In genomic region chr17:27456681-27457404, GRCh38 we compare ENCODE assay signal across 8 cellular contexts. TPM values are rescaled to one million over a fixed set of nuclear protein-coding genes. Genes with fewer than 3 reads are reported as not detected.
DNase-seq lines count a peak whose midpoint lies in the region; ATAC-seq, FAIRE-seq and TF ChIP-seq lines count a peak whose summit lies in the region.

No MANE protein-coding gene starts in this region.

- H3K4me1 ChIP-seq in ES-I3 (ENCODE audit: insufficient read depth, low read length) (peaks cover 18% of the 10 kb centered on the region; the same call in 1 of the 2 replicates), upper lobe of right lung (peaks cover 33% of the 10 kb centered on the region)

- no peak for FAIRE-seq in bronchial epithelial cell (lab: Jason Lieb, UNC)

- H3K27me3 ChIP-seq in bronchial epithelial cell (ENCODE audit: control insufficient read depth, insufficient read depth, low read length) (peaks cover 4% of the 10 kb centered on the region), upper lobe of right lung (no peaks in the 10 kb centered on the region)

- peak overlapping the region; percentile 65 for H3K27ac ChIP-seq in upper lobe of right lung

- H3K36me3 ChIP-seq in ES-I3 (ENCODE audit: insufficient read depth, low read length) = no peaks in the 10 kb centered on the region
- no peaks in the 10 kb centered on the region for H3K36me3 ChIP-seq in bronchial epithelial cell (ENCODE audit: control insufficient read depth, insufficient read depth, low read length)
- H3K36me3 ChIP-seq in upper lobe of right lung = no peaks in the 10 kb centered on the region

- DNase-seq in LNCaP clone FGC (ENCODE audit: low read depth) (no peak), bronchial epithelial cell (ENCODE audit: low read depth) (no peak), medulla oblongata (ENCODE audit: extremely low spot score) (peak; percentile 39), upper lobe of right lung (peak; percentile 68), DMS114 treated with DMSO at 0.1 percent for 48 hours (lab: John Stamatoyannopoulos, UW; ENCODE audit: unreplicated experiment) (no peak)

- TF ChIP-seq CTCF in LNCaP clone FGC (IDR thresholded peaks at IDR 0.05; ENCODE audit: control insufficient read depth, extremely low read depth, insufficient read depth) = no peak
- TF ChIP-seq CTCF in bronchial epithelial cell (IDR thresholded peaks at IDR 0.05; ENCODE audit: insufficient read depth, low read length, severe bottlenecking) = no peak
- no peak for TF ChIP-seq CTCF in upper lobe of right lung (IDR thresholded peaks at IDR 0.05)

- peak overlapping the region; percentile 88 for H3K9ac ChIP-seq in ES-I3 (ENCODE audit: low read depth, low read length)

- H3K9me3 ChIP-seq in ES-I3 (ENCODE audit: control insufficient read depth, insufficient read depth, low read length) = no peaks in the 10 kb centered on the region
- no peaks in the 10 kb centered on the region for H3K9me3 ChIP-seq in upper lobe of right lung

- ATAC-seq in upper lobe of right lung (no peak), HG03108 (IDR thresholded peaks at IDR 0.05; ENCODE audit: unreplicated experiment) (no peak), GM21737 (IDR thresholded peaks at IDR 0.05; ENCODE audit: unreplicated experiment) (no peak)

- H3K4me3 ChIP-seq in LNCaP clone FGC (ENCODE audit: low read depth, low read length) = peak overlapping the region; percentile 53
- peak overlapping the region; percentile 49 for H3K4me3 ChIP-seq in bronchial epithelial cell (ENCODE audit: low read depth, low read length)
- peak overlapping the region; percentile 78 for H3K4me3 ChIP-seq in upper lobe of right lung

- intact Hi-C loops in upper lobe of right lung (cut with DNase I) = loop anchor here (10.0 kb wide), 1 partner anchor 138 kb away; no protein-coding TSS in a partner anchor

RNA-seq across cellular contexts. Expression of gene KSR1, which starts 0.6 kb away (rescaled TPM):
- total RNA-seq in bronchial epithelial cell (0.53 and 7.4 TPM in 2 replicates), upper lobe of right lung (52.5 TPM)

Comparison
In these comparisons a context has a peak if more than half of its experiments do, and no peak if none do; other contexts are left out.
1. DNase-seq: peak in medulla oblongata (single experiment) and upper lobe of right lung (single experiment); none in LNCaP clone FGC (single experiment), bronchial epithelial cell (single experiment) and DMS114 treated with DMSO at 0.1 percent for 48 hours (single experiment).
2. Peak in every context shown above with its lines, with median percentiles within 50 percentile points of each other: H3K4me3 ChIP-seq.